ENCODE assay signal across 1 cellular context in genomic region chr14:68951800-68952540, GRCh38.
TF ChIP-seq lines count a peak whose summit lies in the region.

No MANE protein-coding gene starts in this region.

TF ChIP-seq in SK-N-SH treated with all-trans-retinoic acid at 6 μM for 48 hours, 23 proteins besides CTCF, POLR2A, EP300 and RAD21 (continued from another document):
- TF ChIP-seq TSHZ2 (CRISPR knock-in tag; IDR thresholded peaks at IDR 0.05), result no peak
- no peak for TF ChIP-seq ISL1 (CRISPR knock-in tag; IDR thresholded peaks at IDR 0.05)
